In genomic region chr15:32615871-32616426, GRCh38 we compare ENCODE assay signal across 8 cellular contexts. TPM values are rescaled to one million over a fixed set of nuclear protein-coding genes. Genes with fewer than 3 reads are reported as not detected.
DNase-seq lines count a peak whose midpoint lies in the region; ATAC-seq, FAIRE-seq and TF ChIP-seq lines count a peak whose summit lies in the region.
"Not testable (repeated sequence)": the region's sequence is repeated elsewhere in the genome, so short reads cannot be mapped to it uniquely, and the experiment has no call there.

No MANE protein-coding gene starts in this region.

- WGBS in H1 (ENCODE audit: extremely low coverage in 1 of 2, insufficient coverage in 1 of 2, insufficient read length in 1 of 2, insufficient replicate concordance in 2 of 2, low coverage in 1 of 2, low lambda C conversion rate in 2 of 2, missing lambda C conversion rate in 1 of 2), 2 experiments: 0% methylated on average over 16 of the region's 24 CpGs; no CpG with 5 or more reads in 1 of the 2 experiments
- 1% methylated on average over 18 of the region's 24 CpGs for WGBS in liver

- peak overlapping the region; percentile 71 for H3K18ac ChIP-seq in H1 (ENCODE audit: extremely low read depth, low read length)

- not testable (repeated sequence) for H2BK20ac ChIP-seq in H1 (ENCODE audit: low read length)

- not testable (repeated sequence) for H3K36me3 ChIP-seq in Loucy (ENCODE audit: insufficient read depth, low read length); H1 (ENCODE audit: control insufficient read depth in 2 of 4, insufficient read depth in 4 of 4, low read length in 3 of 4); liver (ENCODE audit: control insufficient read depth in 4 of 4, insufficient read depth in 3 of 4, low read depth in 1 of 4, low read length in 3 of 4); gastrocnemius medialis

- H3K9me3 Mint-ChIP-seq in activated CD8-positive, alpha-beta memory T cell treated with anti-CD3 and anti-CD28 coated beads, Interleukin-2, amount 10 ng/mL, durations not matched to agents 7 days and 5 days (ENCODE audit: low read depth): not testable (repeated sequence)

- H4K5ac ChIP-seq in H1 (ENCODE audit: insufficient read length, low read depth, low read length): not testable (repeated sequence)

- H3K4me1 Mint-ChIP-seq in activated CD8-positive, alpha-beta memory T cell treated with anti-CD3 and anti-CD28 coated beads, Interleukin-2, amount 10 ng/mL, durations not matched to agents 7 days and 5 days: peaks cover 17% of the 10 kb centered on the region

- not testable (repeated sequence) for H3K27me3 ChIP-seq in Loucy (ENCODE audit: insufficient read depth, low read length, poor library complexity, severe bottlenecking); H1 (replicated peaks in 1 of 4; ENCODE audit: control insufficient read depth in 3 of 4, extremely low read depth in 1 of 4, insufficient read depth in 3 of 4, low read length in 3 of 4); liver (ENCODE audit: control insufficient read depth in 4 of 4, insufficient read depth in 4 of 4, low read length in 3 of 4); gastrocnemius medialis

- TF ChIP-seq RAD21 in H1 (IDR thresholded peaks at IDR 0.05 in 1 of 2, conservative IDR thresholded peaks at IDR 0.05 in 1 of 2; ENCODE audit: low read depth in 2 of 2, low read length in 2 of 2); liver (IDR thresholded peaks at IDR 0.05): not testable (repeated sequence)

- DNase-seq in AG10803 (ENCODE audit: low read depth); H1 (ENCODE audit: low read depth in 1 of 2, low spot score in 2 of 2); gastrocnemius medialis: not testable (repeated sequence)
- peak; percentile 61 for DNase-seq in activated CD8-positive, alpha-beta memory T cell treated with anti-CD3 and anti-CD28 coated beads, Interleukin-2, amount 10 ng/mL, durations not matched to agents 7 days and 5 days

- not testable (repeated sequence) for H4K8ac ChIP-seq in H1 (ENCODE audit: extremely low read depth, insufficient read depth, low read length)

- not testable (repeated sequence) for H3K9me3 ChIP-seq in Loucy (ENCODE audit: insufficient read depth, low read depth, low read length); H1 (ENCODE audit: insufficient read depth in 2 of 2, low read depth in 1 of 2, low read length in 1 of 2); liver (ENCODE audit: control insufficient read depth in 4 of 4, low read length in 3 of 4); gastrocnemius medialis

- not testable (repeated sequence) for H2BK15ac ChIP-seq in H1 (ENCODE audit: low read length)

- peak overlapping the region; percentile 98 for H3K9ac ChIP-seq in Loucy (ENCODE audit: low read depth, low read length, poor library complexity, severe bottlenecking)
- H3K9ac ChIP-seq in H1 (replicated peaks in 1 of 4; ENCODE audit: extremely low read depth in 1 of 4, low read depth in 3 of 4, low read length in 3 of 4): peak overlapping the region; percentile 15 to 92 (median 50); a peak in 5 of 7 replicates
- H3K9ac ChIP-seq in liver (ENCODE audit: low read depth in 1 of 2, low read length in 2 of 2): not testable (repeated sequence)

- H3K14ac ChIP-seq in H1 (ENCODE audit: insufficient read length): peak overlapping the region; percentile 77

- not testable (repeated sequence) for H2BK12ac ChIP-seq in H1 (ENCODE audit: low read depth, low read length)

- not testable (repeated sequence) for H3K23ac ChIP-seq in H1 (ENCODE audit: insufficient read length)

- H3K56ac ChIP-seq in H1 (replicated peaks; ENCODE audit: insufficient read length, low read depth, low read length): not testable (repeated sequence)

- H2AK5ac ChIP-seq in H1 (ENCODE audit: low read depth, low read length): not testable (repeated sequence)

- H3K4ac ChIP-seq in H1 (replicated peaks; ENCODE audit: insufficient read length, low read depth, low read length): not testable (repeated sequence)

- not testable (repeated sequence) for H3K4me1 ChIP-seq in Loucy (ENCODE audit: insufficient read depth, low read length, poor library complexity, severe bottlenecking); H1 (replicated peaks in 1 of 4; ENCODE audit: control insufficient read depth in 3 of 4, insufficient read depth in 4 of 4, low read length in 3 of 4); liver (ENCODE audit: control insufficient read depth in 4 of 4, insufficient read depth in 4 of 4, low read length in 3 of 4); gastrocnemius medialis

- H3K4me3 Mint-ChIP-seq in activated CD8-positive, alpha-beta memory T cell treated with anti-CD3 and anti-CD28 coated beads, Interleukin-2, amount 10 ng/mL, durations not matched to agents 7 days and 5 days: peak overlapping the region; percentile 100

- H4K20me1 ChIP-seq in Loucy (ENCODE audit: insufficient read depth, low read length, poor library complexity, severe bottlenecking): peaks cover 15% of the 10 kb centered on the region
- not testable (repeated sequence) for H4K20me1 ChIP-seq in H1 (replicated peaks in 1 of 2; ENCODE audit: control insufficient read depth in 1 of 2, insufficient read depth in 2 of 2, low read length in 2 of 2)

- H3K4me2 ChIP-seq in Loucy (ENCODE audit: low read depth, low read length, poor library complexity, severe bottlenecking) (peak overlapping the region; percentile 83), H1 (ENCODE audit: insufficient read depth in 1 of 2, low read depth in 2 of 2, low read length in 2 of 2) (peak overlapping the region; percentile 66 to 72)

- H3K23me2 ChIP-seq in H1 (ENCODE audit: low read depth, low read length): not testable (repeated sequence)

- H2AFZ ChIP-seq in Loucy (ENCODE audit: low read length): 0 out of 2 replicates have a peak overlapping the region, but pooled peaks have one; percentile 20
- not testable (repeated sequence) for H2AFZ ChIP-seq in H1 (ENCODE audit: low read length)

- TF ChIP-seq EP300 in H1 (IDR thresholded peaks at IDR 0.05; ENCODE audit: borderline replicate concordance in 1 of 2, low read depth in 2 of 2, low read length in 2 of 2): not testable (repeated sequence)

- POLR2A ChIA-PET in H1 (lab: Charles Lee; ENCODE audit: partially characterized antibody): not testable (repeated sequence)

- not testable (repeated sequence) for H3K27me3 Mint-ChIP-seq in activated CD8-positive, alpha-beta memory T cell treated with anti-CD3 and anti-CD28 coated beads, Interleukin-2, amount 10 ng/mL, durations not matched to agents 7 days and 5 days

- not testable (repeated sequence) for TF ChIP-seq POLR2A in H1 (IDR thresholded peaks at IDR 0.05; ENCODE audit: control extremely low read depth in 1 of 2, low read depth in 2 of 2, low read length in 2 of 2); gastrocnemius medialis (IDR thresholded peaks at IDR 0.05)

- peak overlapping the region; percentile 65 for H3K4me3 ChIP-seq in AG10803 (ENCODE audit: low read length)
- H3K4me3 ChIP-seq in Loucy (ENCODE audit: low read length, poor library complexity, severe bottlenecking): peak overlapping the region; percentile 88
- peak overlapping the region; percentile 48 to 95 (median 74) for H3K4me3 ChIP-seq in H1 (ENCODE audit: extremely low read depth in 1 of 4, insufficient read depth in 2 of 4, low read depth in 3 of 4, low read length in 4 of 4)
- H3K4me3 ChIP-seq in liver (ENCODE audit: low read depth in 1 of 3, low read length in 3 of 3): peak overlapping the region; percentile 32 to 83 (median 62)
- H3K4me3 ChIP-seq in gastrocnemius medialis: peak overlapping the region; percentile 59 to 78 (median 64)

- peak overlapping the region; percentile 98 for H3K27ac Mint-ChIP-seq in activated CD8-positive, alpha-beta memory T cell treated with anti-CD3 and anti-CD28 coated beads, Interleukin-2, amount 10 ng/mL, durations not matched to agents 7 days and 5 days

- H3K79me2 ChIP-seq in Loucy (ENCODE audit: insufficient read depth, low read length) (peaks cover 61% of the 10 kb centered on the region), H1 (ENCODE audit: control insufficient read depth in 1 of 2, insufficient read depth in 2 of 2, low read length in 2 of 2) (peaks cover 0 to 38% of the 10 kb centered on the region in 2 experiments; a peak in 2 of 4 replicates)

- not testable (repeated sequence) for H2BK5ac ChIP-seq in H1 (ENCODE audit: low read depth, low read length)

- in situ Hi-C loops in gastrocnemius medialis (cut with MboI; ENCODE audit: low sequenced_read_pairs in 4 of 4): not testable (repeated sequence)

- H4K91ac ChIP-seq in H1 (replicated peaks; ENCODE audit: insufficient read length, low read length): not testable (repeated sequence)

- TF ChIP-seq CTCF in AG10803 (conservative IDR thresholded peaks at IDR 0.05; ENCODE audit: low read length); Loucy (conservative IDR thresholded peaks at IDR 0.05; ENCODE audit: low read length); H1 (IDR thresholded peaks at IDR 0.05; ENCODE audit: control extremely low read depth in 1 of 3, insufficient read depth in 1 of 3, low read depth in 1 of 3, low read length in 3 of 3); liver (IDR thresholded peaks at IDR 0.05; ENCODE audit: low read depth, low read length, missing input control); gastrocnemius medialis (IDR thresholded peaks at IDR 0.05 in 4 of 5, conservative IDR thresholded peaks at IDR 0.05 in 1 of 5): not testable (repeated sequence)

- CTCF ChIA-PET in activated CD8-positive, alpha-beta memory T cell treated with anti-CD3 and anti-CD28 coated beads, Interleukin-2, amount 10 ng/mL, durations not matched to agents 7 days and 5 days (lab: Charles Lee); H1 (lab: Charles Lee; ENCODE audit: partially characterized antibody): not testable (repeated sequence)

- H3F3A ChIP-seq in Loucy (ENCODE audit: low read depth): not testable (repeated sequence)

- H3K27ac ChIP-seq in H1 (ENCODE audit: low read depth, low read length): peak overlapping the region; percentile 43; the same call in 1 of the 2 replicates
- not testable (repeated sequence) for H3K27ac ChIP-seq in liver (ENCODE audit: low read depth in 1 of 2, low read length in 2 of 2)
- peak overlapping the region in 2 of 4 donors; percentile 84 to 85 for H3K27ac ChIP-seq in gastrocnemius medialis

- FAIRE-seq in H1 (lab: Jason Lieb, UNC): not testable (repeated sequence)

- H2BK120ac ChIP-seq in H1 (replicated peaks; ENCODE audit: low read depth, low read length): not testable (repeated sequence)

- intact Hi-C loops in gastrocnemius medialis (cut with DNase I; ENCODE audit: low total_unique reads): not testable (repeated sequence)

- ATAC-seq in GM18909 (IDR thresholded peaks at IDR 0.05; ENCODE audit: poor library complexity, unreplicated experiment) (peak; percentile 13), HG02840 (IDR thresholded peaks at IDR 0.05; ENCODE audit: low FRiP score, unreplicated experiment) (peak; percentile 5)
- peak; percentile 22 for ATAC-seq in activated CD8-positive, alpha-beta memory T cell treated with anti-CD3 and anti-CD28 coated beads, Interleukin-2, amount 10 ng/mL, durations not matched to agents 7 days and 5 days
- not testable (repeated sequence) for ATAC-seq in gastrocnemius medialis

- H3K9me2 ChIP-seq in Loucy (replicated peaks; ENCODE audit: low read depth, low read length): not testable (repeated sequence)

- H3K79me1 ChIP-seq in H1 (ENCODE audit: low read depth, low read length): not testable (repeated sequence)

- peaks cover 21% of the 10 kb centered on the region for H3K36me3 Mint-ChIP-seq in activated CD8-positive, alpha-beta memory T cell treated with anti-CD3 and anti-CD28 coated beads, Interleukin-2, amount 10 ng/mL, durations not matched to agents 7 days and 5 days

RNA-seq across cellular contexts. Expression of gene ARHGAP11A, which starts 0.6 kb away (rescaled TPM):
- total RNA-seq in activated CD8-positive, alpha-beta memory T cell treated with anti-CD3 and anti-CD28 coated beads, Interleukin-2, amount 10 ng/mL, durations not matched to agents 7 days and 5 days: 100 to 1,000 TPM; 139 to 141 TPM
- 112 TPM in 2 replicates for total RNA-seq in H1 (2021; fragmentation: NEBNext Ultra II Directional; extraction: Animal tissue kit (Norgen Biotek cat#: 25700))
- polyA plus RNA-seq in H1 (2011; rRNA removed) (6.9 and 8.1 TPM in 2 replicates), liver (1 to 10 TPM in 1 of 2 donors, under 1 TPM in 1; 0.46 to 1.5 TPM)
- polyA plus RNA-seq in H1 (2011; cell fraction: cytosol; rRNA removed): 12.0 TPM
- 6.0 TPM for polyA plus RNA-seq in H1 (2011; cell fraction: nucleus; rRNA removed)
- polyA plus RNA-seq in H1 (2012, experiment 1 of 2): 33.0 to 62.2 TPM (median 37.2 TPM) in 4 replicates
- 1.5 TPM for polyA plus RNA-seq in H1 (2012, experiment 2 of 2)
- 24.4 TPM for polyA plus RNA-seq in H1 (2013, experiment 1 of 2)
- 26.7 TPM for polyA plus RNA-seq in H1 (2013, experiment 2 of 2)
- polyA minus RNA-seq in H1 (2011; rRNA and poly(A)+ RNA removed): 12.2 and 15.2 TPM in 2 replicates
- polyA minus RNA-seq in H1 (2011; cell fraction: cytosol; rRNA and poly(A)+ RNA removed): 14.7 TPM
- 15.6 TPM for polyA minus RNA-seq in H1 (2011; cell fraction: nucleus; rRNA and poly(A)+ RNA removed)
- total RNA-seq in liver (10 to 100 TPM in 1 of 2 donors, under 1 TPM in 1; 0.42 to 20.6 TPM), gastrocnemius medialis (1 to 10 TPM in 2 of 4 donors, under 1 TPM in 2; 0.49 to 5.3 (median 2.3) TPM)

RNA-seq across cellular contexts. Expression of gene GOLGA8N, which starts 22.7 kb away (rescaled TPM):
- 10 to 100 TPM; 15.6 to 22.9 TPM for total RNA-seq in activated CD8-positive, alpha-beta memory T cell treated with anti-CD3 and anti-CD28 coated beads, Interleukin-2, amount 10 ng/mL, durations not matched to agents 7 days and 5 days
- 0.63 and 0.99 TPM in 2 replicates for total RNA-seq in H1 (2021; fragmentation: NEBNext Ultra II Directional; extraction: Animal tissue kit (Norgen Biotek cat#: 25700))
- polyA plus RNA-seq in H1 (2011; rRNA removed) (0.53 and 0.54 TPM in 2 replicates), liver (1 to 10 TPM; 1.1 to 1.2 TPM)
- polyA plus RNA-seq in H1 (2011; cell fraction: cytosol; rRNA removed): 0.50 TPM
- 1.9 TPM for polyA plus RNA-seq in H1 (2011; cell fraction: nucleus; rRNA removed)
- polyA plus RNA-seq in H1 (2012, experiment 1 of 2): 0.74 to 1.0 TPM (median 0.96 TPM) in 4 replicates
- polyA plus RNA-seq in H1 (2012, experiment 2 of 2): 0.12 TPM
- 0.47 TPM for polyA plus RNA-seq in H1 (2013, experiment 1 of 2)
- polyA plus RNA-seq in H1 (2013, experiment 2 of 2): 1.0 TPM
- polyA minus RNA-seq in H1 (2011; rRNA and poly(A)+ RNA removed): 0.41 and 2.9 TPM in 2 replicates
- polyA minus RNA-seq in H1 (2011; cell fraction: cytosol; rRNA and poly(A)+ RNA removed): 2.5 TPM
- polyA minus RNA-seq in H1 (2011; cell fraction: nucleus; rRNA and poly(A)+ RNA removed): 2.0 TPM
- total RNA-seq in liver (1 to 10 TPM; 4.7 to 6.8 TPM), gastrocnemius medialis (1 to 10 TPM; 1.1 to 5.0 (median 1.9) TPM)

RNA-seq across cellular contexts. Expression of gene SCG5, which starts 25.6 kb away (rescaled TPM):
- total RNA-seq in activated CD8-positive, alpha-beta memory T cell treated with anti-CD3 and anti-CD28 coated beads, Interleukin-2, amount 10 ng/mL, durations not matched to agents 7 days and 5 days: 1 to 10 TPM; 3.5 to 4.3 TPM
- total RNA-seq in H1 (2021; fragmentation: NEBNext Ultra II Directional; extraction: Animal tissue kit (Norgen Biotek cat#: 25700)): 16.9 and 19.9 TPM in 2 replicates
- polyA plus RNA-seq in H1 (2011; rRNA removed): 11.4 and 18.7 TPM in 2 replicates
- 20.3 TPM for polyA plus RNA-seq in H1 (2011; cell fraction: cytosol; rRNA removed)
- polyA plus RNA-seq in H1 (2011; cell fraction: nucleus; rRNA removed): 17.6 TPM
- polyA plus RNA-seq in H1 (2012, experiment 1 of 2): 22.0 to 27.0 TPM (median 26.1 TPM) in 4 replicates
- polyA plus RNA-seq in H1 (2012, experiment 2 of 2): 10.4 TPM
- 18.7 TPM for polyA plus RNA-seq in H1 (2013, experiment 1 of 2)
- polyA plus RNA-seq in H1 (2013, experiment 2 of 2): 22.5 TPM
- 17.3 and 23.7 TPM in 2 replicates for polyA minus RNA-seq in H1 (2011; rRNA and poly(A)+ RNA removed)
- 8.5 TPM for polyA minus RNA-seq in H1 (2011; cell fraction: cytosol; rRNA and poly(A)+ RNA removed)
- 13.5 TPM for polyA minus RNA-seq in H1 (2011; cell fraction: nucleus; rRNA and poly(A)+ RNA removed)
- 10 to 100 TPM in 1 of 2 donors, 1 to 10 TPM in 1; 7.5 to 12.6 TPM for total RNA-seq in liver
- polyA plus RNA-seq in liver: 10 to 100 TPM in 1 of 2 donors, 1 to 10 TPM in 1; 2.9 to 13.4 TPM
- total RNA-seq in gastrocnemius medialis: under 1 TPM in 1 of 4 donors, not detected in 3; 0.53 TPM
